1 cellular context compared by ENCODE assay signal in the genomic region with DNA sequence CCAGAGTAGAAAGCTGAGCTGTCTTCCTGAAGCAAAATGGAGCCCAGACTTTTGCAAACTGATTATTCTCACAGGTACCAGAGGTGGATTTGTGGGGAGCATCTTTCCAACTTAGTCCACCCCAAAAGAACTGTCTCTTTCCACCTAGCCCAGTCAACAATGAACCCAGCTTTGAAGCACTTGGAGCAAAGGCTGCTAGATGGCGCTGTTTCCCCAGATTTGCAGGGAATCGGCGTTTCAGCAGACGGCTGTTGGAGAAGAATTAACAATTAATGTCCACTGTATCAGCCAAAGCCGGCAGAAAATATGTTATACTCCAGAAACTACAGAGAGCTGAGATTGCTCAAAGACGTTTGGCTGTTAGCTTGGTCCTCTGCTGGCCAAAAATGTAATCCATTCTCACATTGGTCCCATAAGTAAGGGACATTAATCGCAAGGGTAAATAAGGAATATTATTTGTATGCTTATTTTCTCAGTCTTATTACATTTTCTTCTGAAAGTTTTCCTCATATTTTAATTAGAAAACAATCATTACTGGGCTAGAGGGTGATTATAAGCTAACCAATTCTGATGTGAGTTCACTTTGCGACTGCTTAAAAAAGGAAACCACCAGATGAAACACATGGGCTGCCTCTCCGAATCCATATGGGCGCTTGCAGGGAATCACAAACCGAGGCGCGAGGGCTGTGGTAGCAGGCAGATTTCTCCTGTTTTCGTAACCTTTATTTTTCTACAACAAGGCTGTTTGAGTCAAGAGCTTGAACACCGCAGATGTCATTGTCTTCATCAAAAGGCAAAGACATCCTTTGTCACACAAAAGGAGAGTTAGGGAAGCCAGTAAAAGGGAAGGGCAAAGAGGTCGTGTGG.
TF ChIP-seq lines count a peak whose summit lies in the region.

No MANE protein-coding gene starts in this region.

TF ChIP-seq in GM23338, 12 proteins besides CTCF, POLR2A, EP300 and RAD21 (continued from another document):
- TF ChIP-seq, protein P1, sequence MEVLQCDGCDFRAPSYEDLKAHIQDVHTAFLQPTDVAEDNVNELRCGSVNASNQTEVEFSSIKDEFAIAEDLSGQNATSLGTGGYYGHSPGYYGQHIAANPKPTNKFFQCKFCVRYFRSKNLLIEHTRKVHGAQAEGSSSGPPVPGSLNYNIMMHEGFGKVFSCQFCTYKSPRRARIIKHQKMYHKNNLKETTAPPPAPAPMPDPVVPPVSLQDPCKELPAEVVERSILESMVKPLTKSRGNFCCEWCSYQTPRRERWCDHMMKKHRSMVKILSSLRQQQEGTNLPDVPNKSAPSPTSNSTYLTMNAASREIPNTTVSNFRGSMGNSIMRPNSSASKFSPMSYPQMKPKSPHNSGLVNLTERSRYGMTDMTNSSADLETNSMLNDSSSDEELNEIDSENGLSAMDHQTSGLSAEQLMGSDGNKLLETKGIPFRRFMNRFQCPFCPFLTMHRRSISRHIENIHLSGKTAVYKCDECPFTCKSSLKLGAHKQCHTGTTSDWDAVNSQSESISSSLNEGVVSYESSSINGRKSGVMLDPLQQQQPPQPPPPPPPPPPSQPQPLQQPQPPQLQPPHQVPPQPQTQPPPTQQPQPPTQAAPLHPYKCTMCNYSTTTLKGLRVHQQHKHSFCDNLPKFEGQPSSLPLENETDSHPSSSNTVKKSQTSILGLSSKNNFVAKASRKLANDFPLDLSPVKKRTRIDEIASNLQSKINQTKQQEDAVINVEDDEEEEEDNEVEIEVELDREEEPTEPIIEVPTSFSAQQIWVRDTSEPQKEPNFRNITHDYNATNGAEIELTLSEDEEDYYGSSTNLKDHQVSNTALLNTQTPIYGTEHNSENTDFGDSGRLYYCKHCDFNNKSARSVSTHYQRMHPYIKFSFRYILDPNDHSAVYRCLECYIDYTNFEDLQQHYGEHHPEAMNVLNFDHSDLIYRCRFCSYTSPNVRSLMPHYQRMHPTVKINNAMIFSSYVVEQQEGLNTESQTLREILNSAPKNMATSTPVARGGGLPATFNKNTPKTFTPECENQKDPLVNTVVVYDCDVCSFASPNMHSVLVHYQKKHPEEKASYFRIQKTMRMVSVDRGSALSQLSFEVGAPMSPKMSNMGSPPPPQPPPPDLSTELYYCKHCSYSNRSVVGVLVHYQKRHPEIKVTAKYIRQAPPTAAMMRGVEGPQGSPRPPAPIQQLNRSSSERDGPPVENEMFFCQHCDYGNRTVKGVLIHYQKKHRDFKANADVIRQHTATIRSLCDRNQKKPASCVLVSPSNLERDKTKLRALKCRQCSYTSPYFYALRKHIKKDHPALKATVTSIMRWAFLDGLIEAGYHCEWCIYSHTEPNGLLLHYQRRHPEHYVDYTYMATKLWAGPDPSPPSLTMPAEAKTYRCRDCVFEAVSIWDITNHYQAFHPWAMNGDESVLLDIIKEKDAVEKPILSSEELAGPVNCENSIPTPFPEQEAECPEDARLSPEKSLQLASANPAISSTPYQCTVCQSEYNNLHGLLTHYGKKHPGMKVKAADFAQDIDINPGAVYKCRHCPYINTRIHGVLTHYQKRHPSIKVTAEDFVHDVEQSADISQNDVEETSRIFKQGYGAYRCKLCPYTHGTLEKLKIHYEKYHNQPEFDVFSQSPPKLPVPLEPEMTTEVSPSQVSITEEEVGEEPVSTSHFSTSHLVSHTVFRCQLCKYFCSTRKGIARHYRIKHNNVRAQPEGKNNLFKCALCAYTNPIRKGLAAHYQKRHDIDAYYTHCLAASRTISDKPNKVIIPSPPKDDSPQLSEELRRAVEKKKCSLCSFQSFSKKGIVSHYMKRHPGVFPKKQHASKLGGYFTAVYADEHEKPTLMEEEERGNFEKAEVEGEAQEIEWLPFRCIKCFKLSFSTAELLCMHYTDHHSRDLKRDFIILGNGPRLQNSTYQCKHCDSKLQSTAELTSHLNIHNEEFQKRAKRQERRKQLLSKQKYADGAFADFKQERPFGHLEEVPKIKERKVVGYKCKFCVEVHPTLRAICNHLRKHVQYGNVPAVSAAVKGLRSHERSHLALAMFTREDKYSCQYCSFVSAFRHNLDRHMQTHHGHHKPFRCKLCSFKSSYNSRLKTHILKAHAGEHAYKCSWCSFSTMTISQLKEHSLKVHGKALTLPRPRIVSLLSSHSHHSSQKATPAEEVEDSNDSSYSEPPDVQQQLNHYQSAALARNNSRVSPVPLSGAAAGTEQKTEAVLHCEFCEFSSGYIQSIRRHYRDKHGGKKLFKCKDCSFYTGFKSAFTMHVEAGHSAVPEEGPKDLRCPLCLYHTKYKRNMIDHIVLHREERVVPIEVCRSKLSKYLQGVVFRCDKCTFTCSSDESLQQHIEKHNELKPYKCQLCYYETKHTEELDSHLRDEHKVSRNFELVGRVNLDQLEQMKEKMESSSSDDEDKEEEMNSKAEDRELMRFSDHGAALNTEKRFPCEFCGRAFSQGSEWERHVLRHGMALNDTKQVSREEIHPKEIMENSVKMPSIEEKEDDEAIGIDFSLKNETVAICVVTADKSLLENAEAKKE (CRISPR knock-in tag; IDR thresholded peaks at IDR 0.05) = no peak
- no peak for TF ChIP-seq JUNB (IDR thresholded peaks at IDR 0.05; ENCODE audit: unreplicated experiment)
